Comparison of ENCODE assay signal across 1 cellular context in the genomic region with DNA sequence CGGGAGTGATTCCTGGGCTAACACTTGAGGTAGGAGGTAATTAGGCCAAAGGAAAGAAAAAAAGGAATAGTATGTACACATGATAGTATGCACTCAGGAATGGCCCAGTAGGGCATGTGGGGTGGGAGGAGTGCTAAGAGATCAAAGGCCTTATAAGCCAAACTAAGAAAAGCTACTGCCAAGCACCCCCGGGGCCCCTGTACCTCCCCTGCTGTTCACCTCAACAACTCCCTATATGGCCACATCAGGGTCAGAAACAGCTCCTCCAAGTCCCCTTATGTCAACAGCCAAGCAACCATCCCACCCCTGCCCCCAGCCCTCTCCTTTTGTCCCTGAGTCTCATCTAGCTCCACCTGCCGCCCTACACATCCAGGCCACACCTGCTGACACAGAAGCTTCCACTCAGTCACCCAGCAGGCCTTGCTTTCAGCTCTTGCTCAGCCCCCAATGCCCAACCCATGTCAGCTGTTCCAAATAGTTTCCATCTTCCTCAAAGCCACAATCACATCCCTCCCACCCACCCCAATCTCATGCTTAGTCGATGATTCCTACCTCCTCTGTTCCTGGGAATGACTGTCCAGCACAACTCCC.
TF ChIP-seq lines count a peak whose summit lies in the region.

No MANE protein-coding gene starts in this region.

TF ChIP-seq in HepG2, 621 proteins besides CTCF, POLR2A, EP300 and RAD21 (continued from another document and continues in another):
- TF ChIP-seq, protein P1, sequence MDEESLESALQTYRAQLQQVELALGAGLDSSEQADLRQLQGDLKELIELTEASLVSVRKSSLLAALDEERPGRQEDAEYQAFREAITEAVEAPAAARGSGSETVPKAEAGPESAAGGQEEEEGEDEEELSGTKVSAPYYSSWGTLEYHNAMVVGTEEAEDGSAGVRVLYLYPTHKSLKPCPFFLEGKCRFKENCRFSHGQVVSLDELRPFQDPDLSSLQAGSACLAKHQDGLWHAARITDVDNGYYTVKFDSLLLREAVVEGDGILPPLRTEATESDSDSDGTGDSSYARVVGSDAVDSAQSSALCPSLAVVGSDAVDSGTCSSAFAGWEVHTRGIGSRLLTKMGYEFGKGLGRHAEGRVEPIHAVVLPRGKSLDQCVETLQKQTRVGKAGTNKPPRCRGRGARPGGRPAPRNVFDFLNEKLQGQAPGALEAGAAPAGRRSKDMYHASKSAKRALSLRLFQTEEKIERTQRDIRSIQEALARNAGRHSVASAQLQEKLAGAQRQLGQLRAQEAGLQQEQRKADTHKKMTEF (CRISPR knock-in tag; IDR thresholded peaks at IDR 0.05), result no peak
- TF ChIP-seq ZNF607 (CRISPR knock-in tag; IDR thresholded peaks at IDR 0.05; ENCODE audit: borderline replicate concordance) (no peak), ZNF784 (CRISPR knock-in tag; IDR thresholded peaks at IDR 0.05; ENCODE audit: borderline replicate concordance) (no peak; the same call in 1 of the 2 replicates), SOX6 (IDR thresholded peaks at IDR 0.05) (no peak), SOX6 (CRISPR knock-in tag; IDR thresholded peaks at IDR 0.05) (peak; percentile 40), RFXAP (CRISPR knock-in tag; IDR thresholded peaks at IDR 0.05; ENCODE audit: borderline replicate concordance) (no peak), WIZ (CRISPR knock-in tag; IDR thresholded peaks at IDR 0.05) (no peak), ETV6 (CRISPR knock-in tag; conservative IDR thresholded peaks at IDR 0.05) (no peak), MZF1 (CRISPR knock-in tag; IDR thresholded peaks at IDR 0.05; ENCODE audit: borderline replicate concordance) (no peak), ZBED4 (CRISPR knock-in tag; IDR thresholded peaks at IDR 0.05; ENCODE audit: borderline replicate concordance) (no peak), REL (CRISPR knock-in tag; conservative IDR thresholded peaks at IDR 0.05) (no peak), CREB1 (IDR thresholded peaks at IDR 0.05) (no peak), CREB1 (CRISPR knock-in tag; IDR thresholded peaks at IDR 0.05) (no peak), BCL6 (CRISPR knock-in tag; IDR thresholded peaks at IDR 0.05) (no peak), HNF4G (IDR thresholded peaks at IDR 0.05; ENCODE audit: borderline replicate concordance, low read depth, low read length) (0 out of 2 replicates have a peak, but pooled peaks have one; percentile 35), HNF4G (CRISPR knock-in tag; IDR thresholded peaks at IDR 0.05; ENCODE audit: borderline replicate concordance, low read depth) (no peak), EEA1 (CRISPR knock-in tag; IDR thresholded peaks at IDR 0.05; ENCODE audit: borderline replicate concordance) (no peak), SKI (IDR thresholded peaks at IDR 0.05; ENCODE audit: partially characterized antibody) (no peak), NR2F2 (IDR thresholded peaks at IDR 0.05; ENCODE audit: borderline replicate concordance, low read depth) (no peak), SMAD3 (CRISPR knock-in tag; IDR thresholded peaks at IDR 0.05) (no peak), TOPORS (CRISPR knock-in tag; IDR thresholded peaks at IDR 0.05) (no peak), PPARG (CRISPR knock-in tag; conservative IDR thresholded peaks at IDR 0.05) (peak; percentile 83; the same call in 1 of the 2 replicates), ARHGAP35 (CRISPR knock-in tag; IDR thresholded peaks at IDR 0.05; ENCODE audit: borderline replicate concordance) (no peak), ZNF230 (CRISPR knock-in tag; IDR thresholded peaks at IDR 0.05) (no peak), ZNF235 (CRISPR knock-in tag; IDR thresholded peaks at IDR 0.05; ENCODE audit: borderline replicate concordance) (no peak), NFYB (CRISPR knock-in tag; IDR thresholded peaks at IDR 0.05) (no peak), PAXIP1 (CRISPR knock-in tag; conservative IDR thresholded peaks at IDR 0.05) (peak; percentile 62), HNF4A (CRISPR knock-in tag; IDR thresholded peaks at IDR 0.05) (peak; percentile 39), E2F5 (CRISPR knock-in tag; conservative IDR thresholded peaks at IDR 0.05) (no peak), SCMH1 (CRISPR knock-in tag; IDR thresholded peaks at IDR 0.05; ENCODE audit: borderline replicate concordance) (no peak)
- TF ChIP-seq, protein P2, sequence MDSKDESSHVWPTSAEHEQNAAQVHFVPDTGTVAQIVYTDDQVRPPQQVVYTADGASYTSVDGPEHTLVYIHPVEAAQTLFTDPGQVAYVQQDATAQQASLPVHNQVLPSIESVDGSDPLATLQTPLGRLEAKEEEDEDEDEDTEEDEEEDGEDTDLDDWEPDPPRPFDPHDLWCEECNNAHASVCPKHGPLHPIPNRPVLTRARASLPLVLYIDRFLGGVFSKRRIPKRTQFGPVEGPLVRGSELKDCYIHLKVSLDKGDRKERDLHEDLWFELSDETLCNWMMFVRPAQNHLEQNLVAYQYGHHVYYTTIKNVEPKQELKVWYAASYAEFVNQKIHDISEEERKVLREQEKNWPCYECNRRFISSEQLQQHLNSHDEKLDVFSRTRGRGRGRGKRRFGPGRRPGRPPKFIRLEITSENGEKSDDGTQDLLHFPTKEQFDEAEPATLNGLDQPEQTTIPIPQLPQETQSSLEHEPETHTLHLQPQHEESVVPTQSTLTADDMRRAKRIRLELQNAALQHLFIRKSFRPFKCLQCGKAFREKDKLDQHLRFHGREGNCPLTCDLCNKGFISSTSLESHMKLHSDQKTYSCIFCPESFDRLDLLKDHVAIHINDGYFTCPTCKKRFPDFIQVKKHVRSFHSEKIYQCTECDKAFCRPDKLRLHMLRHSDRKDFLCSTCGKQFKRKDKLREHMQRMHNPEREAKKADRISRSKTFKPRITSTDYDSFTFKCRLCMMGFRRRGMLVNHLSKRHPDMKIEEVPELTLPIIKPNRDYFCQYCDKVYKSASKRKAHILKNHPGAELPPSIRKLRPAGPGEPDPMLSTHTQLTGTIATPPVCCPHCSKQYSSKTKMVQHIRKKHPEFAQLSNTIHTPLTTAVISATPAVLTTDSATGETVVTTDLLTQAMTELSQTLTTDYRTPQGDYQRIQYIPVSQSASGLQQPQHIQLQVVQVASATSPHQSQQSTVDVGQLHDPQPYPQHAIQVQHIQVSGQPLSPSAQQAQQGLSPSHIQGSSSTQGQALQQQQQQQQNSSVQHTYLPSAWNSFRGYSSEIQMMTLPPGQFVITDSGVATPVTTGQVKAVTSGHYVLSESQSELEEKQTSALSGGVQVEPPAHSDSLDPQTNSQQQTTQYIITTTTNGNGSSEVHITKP (CRISPR knock-in tag; IDR thresholded peaks at IDR 0.05; ENCODE audit: low read depth), result no peak
- TF ChIP-seq, protein P3, sequence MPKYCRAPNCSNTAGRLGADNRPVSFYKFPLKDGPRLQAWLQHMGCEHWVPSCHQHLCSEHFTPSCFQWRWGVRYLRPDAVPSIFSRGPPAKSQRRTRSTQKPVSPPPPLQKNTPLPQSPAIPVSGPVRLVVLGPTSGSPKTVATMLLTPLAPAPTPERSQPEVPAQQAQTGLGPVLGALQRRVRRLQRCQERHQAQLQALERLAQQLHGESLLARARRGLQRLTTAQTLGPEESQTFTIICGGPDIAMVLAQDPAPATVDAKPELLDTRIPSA (CRISPR knock-in tag; IDR thresholded peaks at IDR 0.05; ENCODE audit: borderline replicate concordance), result no peak
- TF ChIP-seq, protein P4, sequence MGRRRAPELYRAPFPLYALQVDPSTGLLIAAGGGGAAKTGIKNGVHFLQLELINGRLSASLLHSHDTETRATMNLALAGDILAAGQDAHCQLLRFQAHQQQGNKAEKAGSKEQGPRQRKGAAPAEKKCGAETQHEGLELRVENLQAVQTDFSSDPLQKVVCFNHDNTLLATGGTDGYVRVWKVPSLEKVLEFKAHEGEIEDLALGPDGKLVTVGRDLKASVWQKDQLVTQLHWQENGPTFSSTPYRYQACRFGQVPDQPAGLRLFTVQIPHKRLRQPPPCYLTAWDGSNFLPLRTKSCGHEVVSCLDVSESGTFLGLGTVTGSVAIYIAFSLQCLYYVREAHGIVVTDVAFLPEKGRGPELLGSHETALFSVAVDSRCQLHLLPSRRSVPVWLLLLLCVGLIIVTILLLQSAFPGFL (CRISPR knock-in tag; IDR thresholded peaks at IDR 0.05), result no peak
- TF ChIP-seq, protein P5, sequence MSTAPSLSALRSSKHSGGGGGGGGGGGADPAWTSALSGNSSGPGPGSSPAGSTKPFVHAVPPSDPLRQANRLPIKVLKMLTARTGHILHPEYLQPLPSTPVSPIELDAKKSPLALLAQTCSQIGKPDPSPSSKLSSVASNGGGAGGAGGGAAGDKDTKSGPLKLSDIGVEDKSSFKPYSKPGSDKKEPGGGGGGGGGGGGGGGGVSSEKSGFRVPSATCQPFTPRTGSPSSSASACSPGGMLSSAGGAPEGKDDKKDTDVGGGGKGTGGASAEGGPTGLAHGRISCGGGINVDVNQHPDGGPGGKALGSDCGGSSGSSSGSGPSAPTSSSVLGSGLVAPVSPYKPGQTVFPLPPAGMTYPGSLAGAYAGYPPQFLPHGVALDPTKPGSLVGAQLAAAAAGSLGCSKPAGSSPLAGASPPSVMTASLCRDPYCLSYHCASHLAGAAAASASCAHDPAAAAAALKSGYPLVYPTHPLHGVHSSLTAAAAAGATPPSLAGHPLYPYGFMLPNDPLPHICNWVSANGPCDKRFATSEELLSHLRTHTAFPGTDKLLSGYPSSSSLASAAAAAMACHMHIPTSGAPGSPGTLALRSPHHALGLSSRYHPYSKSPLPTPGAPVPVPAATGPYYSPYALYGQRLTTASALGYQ (CRISPR knock-in tag; IDR thresholded peaks at IDR 0.05), result no peak
- TF ChIP-seq, protein P6, sequence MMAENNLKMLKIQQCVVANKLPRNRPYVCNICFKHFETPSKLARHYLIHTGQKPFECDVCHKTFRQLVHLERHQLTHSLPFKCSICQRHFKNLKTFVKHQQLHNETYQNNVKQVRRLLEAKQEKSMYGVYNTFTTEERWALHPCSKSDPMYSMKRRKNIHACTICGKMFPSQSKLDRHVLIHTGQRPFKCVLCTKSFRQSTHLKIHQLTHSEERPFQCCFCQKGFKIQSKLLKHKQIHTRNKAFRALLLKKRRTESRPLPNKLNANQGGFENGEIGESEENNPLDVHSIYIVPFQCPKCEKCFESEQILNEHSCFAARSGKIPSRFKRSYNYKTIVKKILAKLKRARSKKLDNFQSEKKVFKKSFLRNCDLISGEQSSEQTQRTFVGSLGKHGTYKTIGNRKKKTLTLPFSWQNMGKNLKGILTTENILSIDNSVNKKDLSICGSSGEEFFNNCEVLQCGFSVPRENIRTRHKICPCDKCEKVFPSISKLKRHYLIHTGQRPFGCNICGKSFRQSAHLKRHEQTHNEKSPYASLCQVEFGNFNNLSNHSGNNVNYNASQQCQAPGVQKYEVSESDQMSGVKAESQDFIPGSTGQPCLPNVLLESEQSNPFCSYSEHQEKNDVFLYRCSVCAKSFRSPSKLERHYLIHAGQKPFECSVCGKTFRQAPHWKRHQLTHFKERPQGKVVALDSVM (CRISPR knock-in tag; IDR thresholded peaks at IDR 0.05), result no peak
